ENCODE assay signal across 9 cellular contexts in the genomic region with DNA sequence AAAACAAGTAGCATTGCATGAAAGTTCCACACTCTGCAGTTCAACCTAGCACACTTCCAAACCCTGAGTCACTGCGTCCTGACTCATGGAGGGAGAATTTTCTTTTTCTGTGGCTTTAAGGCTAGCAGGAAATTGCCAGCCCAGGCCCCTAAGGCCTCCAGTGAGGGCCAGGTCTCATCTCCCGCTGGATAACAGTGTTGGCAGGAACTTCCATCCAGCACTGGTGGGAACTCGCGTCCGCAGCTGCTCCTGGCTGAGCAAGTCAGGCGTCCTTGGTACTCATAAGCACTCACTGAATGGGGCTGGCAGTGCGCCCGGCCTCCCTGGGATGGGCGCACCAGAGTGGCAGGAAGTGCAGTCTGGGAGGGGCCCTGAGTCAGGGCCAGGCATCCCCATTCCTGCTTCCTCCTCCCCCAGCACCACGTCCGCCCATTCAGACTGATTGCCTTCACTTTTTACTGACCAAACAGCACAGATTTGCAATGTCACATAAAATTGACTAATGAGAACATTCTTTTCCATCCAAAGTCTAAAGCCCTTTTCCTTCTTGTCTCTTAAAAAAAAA. TPM values are rescaled to one million over a fixed set of nuclear protein-coding genes. Genes with fewer than 3 reads are reported as not detected.
DNase-seq lines count a peak whose midpoint lies in the region; ATAC-seq, FAIRE-seq and TF ChIP-seq lines count a peak whose summit lies in the region.
"Had no signal": no experiment of that assay in that cellular context is flagged by ENCODE, and none has a peak within 500 bp of the region (broad histone marks: within the 10 kb centered on the region; RNA-seq: fewer than 3 reads in every experiment).

No MANE protein-coding gene starts in this region.

- no peaks in the 10 kb centered on the region for H3K27me3 ChIP-seq in HUES6 (ENCODE audit: control insufficient read depth, insufficient read depth, low read length)

- H3K27ac ChIP-seq in HUES6 (ENCODE audit: low read depth, low read length): no peak overlapping the region; the same call in 1 of the 2 replicates

- DNase-seq in CMK (ENCODE audit: low read depth) (peak; percentile 2), SHP77 treated with DMSO at 0.1 percent for 48 hours (lab: John Stamatoyannopoulos, UW) (peak; percentile 87), epidermal melanocyte (ENCODE audit: insufficient read length, low spot score) (peak; percentile 42), mucosa of descending colon (peak; percentile 95 to 99 (median 97)), GM12891 (ENCODE audit: insufficient read length, low spot score) (no peak)
- no peak for DNase-seq in activated CD4-positive, CD25-positive, alpha-beta regulatory T cell (lab: John Stamatoyannopoulos, UW)

- no peak for TF ChIP-seq CTCF in mucosa of descending colon (IDR thresholded peaks at IDR 0.05)

- H3K36me3 ChIP-seq in HUES6 (ENCODE audit: control insufficient read depth, insufficient read depth, low read length) (no peaks in the 10 kb centered on the region), mucosa of descending colon (ENCODE audit: low read depth) (no peaks in the 10 kb centered on the region)

- peak; percentile 84 for ATAC-seq in mucosa of descending colon
- no peak for ATAC-seq in activated CD4-positive, CD25-positive, alpha-beta regulatory T cell treated with anti-CD3 and anti-CD28 coated beads, Interleukin-2, amount 50 U/mL, for 24 hours

- intact Hi-C loops in mucosa of descending colon (cut with DNase I, micrococcal nuclease): no loop called here

- H3K9ac ChIP-seq in HUES6 (ENCODE audit: low read length): peak overlapping the region; percentile 10

- H3K4me1 ChIP-seq in HUES6 (ENCODE audit: control insufficient read depth, insufficient read depth, low read length): peaks cover 14% of the 10 kb centered on the region; the same call in 1 of the 2 replicates
- peaks cover 39% of the 10 kb centered on the region for H3K4me1 ChIP-seq in mucosa of descending colon (ENCODE audit: low read depth)

- TF ChIP-seq POLR2A in GM12891 (IDR thresholded peaks at IDR 0.05; ENCODE audit: low read depth, low read length): no peak

- FAIRE-seq in GM12891 (lab: Jason Lieb, UNC): no peak

- H3K4me3 ChIP-seq in HUES6 (ENCODE audit: low read depth, low read length) (no peak overlapping the region), mucosa of descending colon (no peak overlapping the region)

- H3K9me3 ChIP-seq in HUES6 (ENCODE audit: control insufficient read depth, insufficient read depth, low read depth, low read length): no peaks in the 10 kb centered on the region
- H3K9me3 ChIP-seq in mucosa of descending colon: no peaks in the 10 kb centered on the region

TF ChIP-seq in GM12891, 5 proteins besides CTCF, POLR2A, EP300 and RAD21:
- TF ChIP-seq POLR2AphosphoS5 (IDR thresholded peaks at IDR 0.05; ENCODE audit: low read depth, low read length): no peak
- TF ChIP-seq SPI1 (IDR thresholded peaks at IDR 0.05; ENCODE audit: low read depth, low read length): no peak
- no peak for TF ChIP-seq TAF1 (IDR thresholded peaks at IDR 0.05; ENCODE audit: low read depth, low read length)
- TF ChIP-seq PAX5 (IDR thresholded peaks at IDR 0.05; ENCODE audit: insufficient read depth, low read length, severe bottlenecking): no peak
- TF ChIP-seq POU2F2 (IDR thresholded peaks at IDR 0.05; ENCODE audit: low read depth, low read length): no peak

RNA-seq across cellular contexts. Expression of gene MALL, which starts 14.3 kb away (rescaled TPM):
- 100 to 1,000 TPM; 170 to 672 (median 264) TPM for total RNA-seq in mucosa of descending colon
- polyA plus RNA-seq in GM12891 (2012; ENCODE audit: low read depth, missing spikeins): not detected
- polyA plus RNA-seq: neural cell had no signal

Comparison
In these comparisons a context has a peak if more than half of its experiments do, and no peak if none do; other contexts are left out.
1. DNase-seq: peak in CMK (single experiment), SHP77 treated with DMSO at 0.1 percent for 48 hours (single experiment), epidermal melanocyte (single experiment) and mucosa of descending colon (3 of 3); none in GM12891 (single experiment) and activated CD4-positive, CD25-positive, alpha-beta regulatory T cell (0 of 4).